1 cellular context compared by ENCODE assay signal in the genomic region with DNA sequence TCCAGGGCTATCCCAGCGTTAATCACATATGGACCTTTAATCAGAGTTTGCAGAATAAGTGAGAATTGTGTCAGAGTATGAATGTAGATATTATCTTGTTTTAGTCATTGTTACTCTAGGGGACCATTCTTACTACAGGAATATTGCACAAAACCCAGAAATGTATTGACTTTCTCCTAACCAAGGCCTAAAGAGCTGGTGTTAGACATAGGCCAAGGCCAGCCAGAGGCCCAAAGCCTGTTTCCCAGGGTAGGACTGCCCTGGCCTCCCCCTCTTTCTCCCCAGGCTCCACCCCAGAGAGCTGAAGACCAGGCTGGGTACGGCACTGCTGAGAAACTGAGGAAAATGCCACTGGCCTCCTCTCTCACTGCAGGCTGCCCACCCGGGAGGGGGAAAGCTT.
A peak's percentile ranks its signal among the peaks of the same experiment; 100 is the strongest.
TF ChIP-seq lines count a peak whose summit lies in the region.

No MANE protein-coding gene starts in this region.

TF ChIP-seq in HepG2, 621 proteins besides CTCF, POLR2A, EP300 and RAD21 (continued from another document and continues in another):
- TF ChIP-seq, protein P1, sequence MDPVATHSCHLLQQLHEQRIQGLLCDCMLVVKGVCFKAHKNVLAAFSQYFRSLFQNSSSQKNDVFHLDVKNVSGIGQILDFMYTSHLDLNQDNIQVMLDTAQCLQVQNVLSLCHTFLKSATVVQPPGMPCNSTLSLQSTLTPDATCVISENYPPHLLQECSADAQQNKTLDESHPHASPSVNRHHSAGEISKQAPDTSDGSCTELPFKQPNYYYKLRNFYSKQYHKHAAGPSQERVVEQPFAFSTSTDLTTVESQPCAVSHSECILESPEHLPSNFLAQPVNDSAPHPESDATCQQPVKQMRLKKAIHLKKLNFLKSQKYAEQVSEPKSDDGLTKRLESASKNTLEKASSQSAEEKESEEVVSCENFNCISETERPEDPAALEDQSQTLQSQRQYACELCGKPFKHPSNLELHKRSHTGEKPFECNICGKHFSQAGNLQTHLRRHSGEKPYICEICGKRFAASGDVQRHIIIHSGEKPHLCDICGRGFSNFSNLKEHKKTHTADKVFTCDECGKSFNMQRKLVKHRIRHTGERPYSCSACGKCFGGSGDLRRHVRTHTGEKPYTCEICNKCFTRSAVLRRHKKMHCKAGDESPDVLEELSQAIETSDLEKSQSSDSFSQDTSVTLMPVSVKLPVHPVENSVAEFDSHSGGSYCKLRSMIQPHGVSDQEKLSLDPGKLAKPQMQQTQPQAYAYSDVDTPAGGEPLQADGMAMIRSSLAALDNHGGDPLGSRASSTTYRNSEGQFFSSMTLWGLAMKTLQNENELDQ (CRISPR knock-in tag; IDR thresholded peaks at IDR 0.05; ENCODE audit: borderline replicate concordance): no peak
- TF ChIP-seq, protein P2, sequence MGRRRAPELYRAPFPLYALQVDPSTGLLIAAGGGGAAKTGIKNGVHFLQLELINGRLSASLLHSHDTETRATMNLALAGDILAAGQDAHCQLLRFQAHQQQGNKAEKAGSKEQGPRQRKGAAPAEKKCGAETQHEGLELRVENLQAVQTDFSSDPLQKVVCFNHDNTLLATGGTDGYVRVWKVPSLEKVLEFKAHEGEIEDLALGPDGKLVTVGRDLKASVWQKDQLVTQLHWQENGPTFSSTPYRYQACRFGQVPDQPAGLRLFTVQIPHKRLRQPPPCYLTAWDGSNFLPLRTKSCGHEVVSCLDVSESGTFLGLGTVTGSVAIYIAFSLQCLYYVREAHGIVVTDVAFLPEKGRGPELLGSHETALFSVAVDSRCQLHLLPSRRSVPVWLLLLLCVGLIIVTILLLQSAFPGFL (CRISPR knock-in tag; IDR thresholded peaks at IDR 0.05): no peak
- TF ChIP-seq ZNF501 (CRISPR knock-in tag; IDR thresholded peaks at IDR 0.05): no peak
- peak; percentile 54; the same call in 1 of the 2 replicates for TF ChIP-seq RARA (CRISPR knock-in tag; IDR thresholded peaks at IDR 0.05)
- no peak for TF ChIP-seq SOX13 (IDR thresholded peaks at IDR 0.05)
- peak in 1 of 2 experiments; percentile 46; a peak in 1 of 4 replicates for TF ChIP-seq SOX13 (CRISPR knock-in tag; conservative IDR thresholded peaks at IDR 0.05 in 1 of 2, IDR thresholded peaks at IDR 0.05 in 1 of 2)
- no peak for TF ChIP-seq ZNF839 (CRISPR knock-in tag; IDR thresholded peaks at IDR 0.05; ENCODE audit: borderline replicate concordance)
- no peak for TF ChIP-seq NPAS2 (CRISPR knock-in tag; IDR thresholded peaks at IDR 0.05; ENCODE audit: borderline replicate concordance)
- TF ChIP-seq GATAD2A (CRISPR knock-in tag; IDR thresholded peaks at IDR 0.05): 0 out of 2 replicates have a peak, but pooled peaks have one; percentile 31
- TF ChIP-seq ZNF232 (CRISPR knock-in tag; IDR thresholded peaks at IDR 0.05; ENCODE audit: borderline replicate concordance): no peak
- TF ChIP-seq ZNF546 (CRISPR knock-in tag; conservative IDR thresholded peaks at IDR 0.05): no peak
- no peak for TF ChIP-seq TGIF2 (CRISPR knock-in tag; IDR thresholded peaks at IDR 0.05)
- TF ChIP-seq, protein P3, sequence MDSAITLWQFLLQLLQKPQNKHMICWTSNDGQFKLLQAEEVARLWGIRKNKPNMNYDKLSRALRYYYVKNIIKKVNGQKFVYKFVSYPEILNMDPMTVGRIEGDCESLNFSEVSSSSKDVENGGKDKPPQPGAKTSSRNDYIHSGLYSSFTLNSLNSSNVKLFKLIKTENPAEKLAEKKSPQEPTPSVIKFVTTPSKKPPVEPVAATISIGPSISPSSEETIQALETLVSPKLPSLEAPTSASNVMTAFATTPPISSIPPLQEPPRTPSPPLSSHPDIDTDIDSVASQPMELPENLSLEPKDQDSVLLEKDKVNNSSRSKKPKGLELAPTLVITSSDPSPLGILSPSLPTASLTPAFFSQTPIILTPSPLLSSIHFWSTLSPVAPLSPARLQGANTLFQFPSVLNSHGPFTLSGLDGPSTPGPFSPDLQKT (CRISPR knock-in tag; IDR thresholded peaks at IDR 0.05; ENCODE audit: borderline replicate concordance): no peak
- no peak for TF ChIP-seq LCORL (IDR thresholded peaks at IDR 0.05)
- 0 out of 2 replicates have a peak, but pooled peaks have one; percentile 47 for TF ChIP-seq LCORL (CRISPR knock-in tag; IDR thresholded peaks at IDR 0.05)
- TF ChIP-seq, protein P4, sequence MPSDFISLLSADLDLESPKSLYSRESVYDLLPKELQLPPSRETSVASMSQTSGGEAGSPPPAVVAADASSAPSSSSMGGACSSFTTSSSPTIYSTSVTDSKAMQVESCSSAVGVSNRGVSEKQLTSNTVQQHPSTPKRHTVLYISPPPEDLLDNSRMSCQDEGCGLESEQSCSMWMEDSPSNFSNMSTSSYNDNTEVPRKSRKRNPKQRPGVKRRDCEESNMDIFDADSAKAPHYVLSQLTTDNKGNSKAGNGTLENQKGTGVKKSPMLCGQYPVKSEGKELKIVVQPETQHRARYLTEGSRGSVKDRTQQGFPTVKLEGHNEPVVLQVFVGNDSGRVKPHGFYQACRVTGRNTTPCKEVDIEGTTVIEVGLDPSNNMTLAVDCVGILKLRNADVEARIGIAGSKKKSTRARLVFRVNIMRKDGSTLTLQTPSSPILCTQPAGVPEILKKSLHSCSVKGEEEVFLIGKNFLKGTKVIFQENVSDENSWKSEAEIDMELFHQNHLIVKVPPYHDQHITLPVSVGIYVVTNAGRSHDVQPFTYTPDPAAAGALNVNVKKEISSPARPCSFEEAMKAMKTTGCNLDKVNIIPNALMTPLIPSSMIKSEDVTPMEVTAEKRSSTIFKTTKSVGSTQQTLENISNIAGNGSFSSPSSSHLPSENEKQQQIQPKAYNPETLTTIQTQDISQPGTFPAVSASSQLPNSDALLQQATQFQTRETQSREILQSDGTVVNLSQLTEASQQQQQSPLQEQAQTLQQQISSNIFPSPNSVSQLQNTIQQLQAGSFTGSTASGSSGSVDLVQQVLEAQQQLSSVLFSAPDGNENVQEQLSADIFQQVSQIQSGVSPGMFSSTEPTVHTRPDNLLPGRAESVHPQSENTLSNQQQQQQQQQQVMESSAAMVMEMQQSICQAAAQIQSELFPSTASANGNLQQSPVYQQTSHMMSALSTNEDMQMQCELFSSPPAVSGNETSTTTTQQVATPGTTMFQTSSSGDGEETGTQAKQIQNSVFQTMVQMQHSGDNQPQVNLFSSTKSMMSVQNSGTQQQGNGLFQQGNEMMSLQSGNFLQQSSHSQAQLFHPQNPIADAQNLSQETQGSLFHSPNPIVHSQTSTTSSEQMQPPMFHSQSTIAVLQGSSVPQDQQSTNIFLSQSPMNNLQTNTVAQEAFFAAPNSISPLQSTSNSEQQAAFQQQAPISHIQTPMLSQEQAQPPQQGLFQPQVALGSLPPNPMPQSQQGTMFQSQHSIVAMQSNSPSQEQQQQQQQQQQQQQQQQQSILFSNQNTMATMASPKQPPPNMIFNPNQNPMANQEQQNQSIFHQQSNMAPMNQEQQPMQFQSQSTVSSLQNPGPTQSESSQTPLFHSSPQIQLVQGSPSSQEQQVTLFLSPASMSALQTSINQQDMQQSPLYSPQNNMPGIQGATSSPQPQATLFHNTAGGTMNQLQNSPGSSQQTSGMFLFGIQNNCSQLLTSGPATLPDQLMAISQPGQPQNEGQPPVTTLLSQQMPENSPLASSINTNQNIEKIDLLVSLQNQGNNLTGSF (CRISPR knock-in tag; IDR thresholded peaks at IDR 0.05): no peak
- TF ChIP-seq, protein P5, sequence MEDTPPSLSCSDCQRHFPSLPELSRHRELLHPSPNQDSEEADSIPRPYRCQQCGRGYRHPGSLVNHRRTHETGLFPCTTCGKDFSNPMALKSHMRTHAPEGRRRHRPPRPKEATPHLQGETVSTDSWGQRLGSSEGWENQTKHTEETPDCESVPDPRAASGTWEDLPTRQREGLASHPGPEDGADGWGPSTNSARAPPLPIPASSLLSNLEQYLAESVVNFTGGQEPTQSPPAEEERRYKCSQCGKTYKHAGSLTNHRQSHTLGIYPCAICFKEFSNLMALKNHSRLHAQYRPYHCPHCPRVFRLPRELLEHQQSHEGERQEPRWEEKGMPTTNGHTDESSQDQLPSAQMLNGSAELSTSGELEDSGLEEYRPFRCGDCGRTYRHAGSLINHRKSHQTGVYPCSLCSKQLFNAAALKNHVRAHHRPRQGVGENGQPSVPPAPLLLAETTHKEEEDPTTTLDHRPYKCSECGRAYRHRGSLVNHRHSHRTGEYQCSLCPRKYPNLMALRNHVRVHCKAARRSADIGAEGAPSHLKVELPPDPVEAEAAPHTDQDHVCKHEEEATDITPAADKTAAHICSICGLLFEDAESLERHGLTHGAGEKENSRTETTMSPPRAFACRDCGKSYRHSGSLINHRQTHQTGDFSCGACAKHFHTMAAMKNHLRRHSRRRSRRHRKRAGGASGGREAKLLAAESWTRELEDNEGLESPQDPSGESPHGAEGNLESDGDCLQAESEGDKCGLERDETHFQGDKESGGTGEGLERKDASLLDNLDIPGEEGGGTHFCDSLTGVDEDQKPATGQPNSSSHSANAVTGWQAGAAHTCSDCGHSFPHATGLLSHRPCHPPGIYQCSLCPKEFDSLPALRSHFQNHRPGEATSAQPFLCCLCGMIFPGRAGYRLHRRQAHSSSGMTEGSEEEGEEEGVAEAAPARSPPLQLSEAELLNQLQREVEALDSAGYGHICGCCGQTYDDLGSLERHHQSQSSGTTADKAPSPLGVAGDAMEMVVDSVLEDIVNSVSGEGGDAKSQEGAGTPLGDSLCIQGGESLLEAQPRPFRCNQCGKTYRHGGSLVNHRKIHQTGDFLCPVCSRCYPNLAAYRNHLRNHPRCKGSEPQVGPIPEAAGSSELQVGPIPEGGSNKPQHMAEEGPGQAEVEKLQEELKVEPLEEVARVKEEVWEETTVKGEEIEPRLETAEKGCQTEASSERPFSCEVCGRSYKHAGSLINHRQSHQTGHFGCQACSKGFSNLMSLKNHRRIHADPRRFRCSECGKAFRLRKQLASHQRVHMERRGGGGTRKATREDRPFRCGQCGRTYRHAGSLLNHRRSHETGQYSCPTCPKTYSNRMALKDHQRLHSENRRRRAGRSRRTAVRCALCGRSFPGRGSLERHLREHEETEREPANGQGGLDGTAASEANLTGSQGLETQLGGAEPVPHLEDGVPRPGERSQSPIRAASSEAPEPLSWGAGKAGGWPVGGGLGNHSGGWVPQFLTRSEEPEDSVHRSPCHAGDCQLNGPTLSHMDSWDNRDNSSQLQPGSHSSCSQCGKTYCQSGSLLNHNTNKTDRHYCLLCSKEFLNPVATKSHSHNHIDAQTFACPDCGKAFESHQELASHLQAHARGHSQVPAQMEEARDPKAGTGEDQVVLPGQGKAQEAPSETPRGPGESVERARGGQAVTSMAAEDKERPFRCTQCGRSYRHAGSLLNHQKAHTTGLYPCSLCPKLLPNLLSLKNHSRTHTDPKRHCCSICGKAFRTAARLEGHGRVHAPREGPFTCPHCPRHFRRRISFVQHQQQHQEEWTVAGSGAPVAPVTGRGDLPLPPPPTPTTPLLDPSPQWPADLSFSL (CRISPR knock-in tag; IDR thresholded peaks at IDR 0.05): no peak
- no peak for TF ChIP-seq SMYD3 (CRISPR knock-in tag; IDR thresholded peaks at IDR 0.05)
- TF ChIP-seq, protein P6, sequence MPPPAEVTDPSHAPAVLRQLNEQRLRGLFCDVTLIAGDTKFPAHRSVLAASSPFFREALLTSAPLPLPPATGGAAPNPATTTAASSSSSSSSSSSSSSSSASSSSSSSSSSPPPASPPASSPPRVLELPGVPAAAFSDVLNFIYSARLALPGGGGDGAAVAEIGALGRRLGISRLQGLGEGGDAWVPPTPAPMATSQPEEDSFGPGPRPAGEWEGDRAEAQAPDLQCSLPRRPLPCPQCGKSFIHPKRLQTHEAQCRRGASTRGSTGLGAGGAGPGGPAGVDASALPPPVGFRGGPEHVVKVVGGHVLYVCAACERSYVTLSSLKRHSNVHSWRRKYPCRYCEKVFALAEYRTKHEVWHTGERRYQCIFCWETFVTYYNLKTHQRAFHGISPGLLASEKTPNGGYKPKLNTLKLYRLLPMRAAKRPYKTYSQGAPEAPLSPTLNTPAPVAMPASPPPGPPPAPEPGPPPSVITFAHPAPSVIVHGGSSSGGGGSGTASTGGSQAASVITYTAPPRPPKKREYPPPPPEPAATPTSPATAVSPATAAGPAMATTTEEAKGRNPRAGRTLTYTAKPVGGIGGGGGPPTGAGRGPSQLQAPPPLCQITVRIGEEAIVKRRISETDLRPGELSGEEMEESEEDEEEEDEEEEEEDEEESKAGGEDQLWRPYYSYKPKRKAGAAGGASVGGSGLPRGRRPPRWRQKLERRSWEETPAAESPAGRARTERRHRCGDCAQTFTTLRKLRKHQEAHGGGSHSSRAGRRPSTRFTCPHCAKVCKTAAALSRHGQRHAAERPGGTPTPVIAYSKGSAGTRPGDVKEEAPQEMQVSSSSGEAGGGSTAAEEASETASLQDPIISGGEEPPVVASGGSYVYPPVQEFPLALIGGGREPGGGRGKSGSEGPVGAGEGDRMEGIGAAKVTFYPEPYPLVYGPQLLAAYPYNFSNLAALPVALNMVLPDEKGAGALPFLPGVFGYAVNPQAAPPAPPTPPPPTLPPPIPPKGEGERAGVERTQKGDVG (CRISPR knock-in tag; IDR thresholded peaks at IDR 0.05; ENCODE audit: borderline replicate concordance): no peak
- TF ChIP-seq, protein P7, sequence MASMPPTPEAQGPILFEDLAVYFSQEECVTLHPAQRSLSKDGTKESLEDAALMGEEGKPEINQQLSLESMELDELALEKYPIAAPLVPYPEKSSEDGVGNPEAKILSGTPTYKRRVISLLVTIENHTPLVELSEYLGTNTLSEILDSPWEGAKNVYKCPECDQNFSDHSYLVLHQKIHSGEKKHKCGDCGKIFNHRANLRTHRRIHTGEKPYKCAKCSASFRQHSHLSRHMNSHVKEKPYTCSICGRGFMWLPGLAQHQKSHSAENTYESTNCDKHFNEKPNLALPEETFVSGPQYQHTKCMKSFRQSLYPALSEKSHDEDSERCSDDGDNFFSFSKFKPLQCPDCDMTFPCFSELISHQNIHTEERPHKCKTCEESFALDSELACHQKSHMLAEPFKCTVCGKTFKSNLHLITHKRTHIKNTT (CRISPR knock-in tag; IDR thresholded peaks at IDR 0.05): no peak
- TF ChIP-seq HES4 (CRISPR knock-in tag; IDR thresholded peaks at IDR 0.05; ENCODE audit: borderline replicate concordance): no peak
- TF ChIP-seq ARID2 (CRISPR knock-in tag; IDR thresholded peaks at IDR 0.05; ENCODE audit: borderline replicate concordance): no peak
- TF ChIP-seq, protein P8, sequence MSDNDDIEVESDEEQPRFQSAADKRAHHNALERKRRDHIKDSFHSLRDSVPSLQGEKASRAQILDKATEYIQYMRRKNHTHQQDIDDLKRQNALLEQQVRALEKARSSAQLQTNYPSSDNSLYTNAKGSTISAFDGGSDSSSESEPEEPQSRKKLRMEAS (IDR thresholded peaks at IDR 0.05): no peak
- TF ChIP-seq FOXK2 (IDR thresholded peaks at IDR 0.05): no peak
- no peak for TF ChIP-seq MXI1 (IDR thresholded peaks at IDR 0.05; ENCODE audit: borderline replicate concordance, low read depth, low read length)
- TF ChIP-seq FOXP1 (IDR thresholded peaks at IDR 0.05): no peak
- TF ChIP-seq FOXP1 (CRISPR knock-in tag; IDR thresholded peaks at IDR 0.05): no peak
- TF ChIP-seq, protein P9, sequence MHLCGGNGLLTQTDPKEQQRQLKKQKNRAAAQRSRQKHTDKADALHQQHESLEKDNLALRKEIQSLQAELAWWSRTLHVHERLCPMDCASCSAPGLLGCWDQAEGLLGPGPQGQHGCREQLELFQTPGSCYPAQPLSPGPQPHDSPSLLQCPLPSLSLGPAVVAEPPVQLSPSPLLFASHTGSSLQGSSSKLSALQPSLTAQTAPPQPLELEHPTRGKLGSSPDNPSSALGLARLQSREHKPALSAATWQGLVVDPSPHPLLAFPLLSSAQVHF (CRISPR knock-in tag; IDR thresholded peaks at IDR 0.05): no peak
